Comparison of ENCODE assay signal across 10 cellular contexts in the genomic region with DNA sequence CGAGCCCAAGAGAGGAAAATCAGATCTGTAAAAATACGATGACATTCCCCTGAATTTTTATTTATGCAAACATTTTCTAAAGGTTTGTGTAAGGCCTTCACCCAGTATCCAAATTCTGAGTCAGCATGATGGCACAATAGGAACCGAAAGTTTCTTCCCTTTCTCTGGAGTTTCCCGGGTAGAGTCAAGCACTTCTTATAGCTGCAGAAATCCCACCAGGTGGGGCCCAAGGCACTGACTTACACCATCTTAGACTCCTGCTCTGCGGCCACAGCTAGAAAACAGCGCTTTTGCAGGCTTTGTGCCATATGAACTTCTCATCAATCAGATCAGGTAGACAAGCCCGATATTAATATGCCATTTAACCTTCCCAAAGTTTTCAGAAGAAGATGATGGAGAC. TPM values are rescaled to one million over a fixed set of nuclear protein-coding genes. Genes with fewer than 3 reads are reported as not detected.
DNase-seq lines count a peak whose midpoint lies in the region; ATAC-seq lines count a peak whose summit lies in the region.
"Had no signal": no experiment of that assay in that cellular context is flagged by ENCODE, and none has a peak within 500 bp of the region (broad histone marks: within the 10 kb centered on the region; RNA-seq: fewer than 3 reads in every experiment).

No MANE protein-coding gene starts in this region.

- no peaks in the 10 kb centered on the region for H3K9me3 ChIP-seq in SJSA1 (replicated peaks)
- H3K9me3 ChIP-seq: thyroid gland had no signal

- peak overlapping the region; percentile 3; the same call in 1 of the 2 replicates for H3K4me3 ChIP-seq in SJSA1
- H3K4me3 ChIP-seq: thyroid gland had no signal

- no peaks in the 10 kb centered on the region for H3K27me3 ChIP-seq in SJSA1 (replicated peaks)
- H3K27me3 ChIP-seq: thyroid gland had no signal

- H3K27ac ChIP-seq in SJSA1 = peak overlapping the region; percentile 68
- H3K27ac ChIP-seq: thyroid gland had no signal

- ATAC-seq in HG02840 (IDR thresholded peaks at IDR 0.05; ENCODE audit: low FRiP score, unreplicated experiment) = no peak

- peaks cover 29% of the 10 kb centered on the region for H3K36me3 ChIP-seq in SJSA1
- H3K36me3 ChIP-seq: thyroid gland had no signal

- DNase-seq in activated CD4-positive, CD25-positive, alpha-beta regulatory T cell (lab: John Stamatoyannopoulos, UW) = peak in 3 of 4 experiments; percentile 2 to 4 (median 3)
- no peak for DNase-seq in activated CD4-positive, CD25-positive, alpha-beta regulatory T cell treated with anti-CD3 and anti-CD28 coated beads, Interleukin-2, amount 50 U/mL, for 72 hours
- DNase-seq in SJSA1 (ENCODE audit: low read depth in 1 of 2, low spot score in 2 of 2) (peak; percentile 73 to 80), cerebellar cortex (ENCODE audit: low spot score) (peak; percentile 12), DMS79 (lab: John Stamatoyannopoulos, UW) (no peak), HUDEP-2 (lab: John Stamatoyannopoulos, UW; ENCODE audit: unreplicated experiment in 76 of 76) (no peak)
- DNase-seq in stimulated activated CD4-positive, alpha-beta T cell treated with anti-CD3 and anti-CD28 coated beads, Interleukin-15, amount 100 ng/mL, for 24 hours = peak; percentile 51
- DNase-seq: NCI-H2171, thyroid gland had no signal

- H3K4me1 ChIP-seq in SJSA1 (replicated peaks) = peaks cover 21% of the 10 kb centered on the region
- H3K4me1 ChIP-seq: thyroid gland had no signal

RNA-seq across cellular contexts. Expression of gene LEF1, which starts 13.4 kb away (rescaled TPM):
- 46.3 and 55.5 TPM in 2 replicates for total RNA-seq in SJSA1 (2014; rRNA removed; shearing (Covaris generic))

Comparison
In these comparisons a context has a peak if more than half of its experiments do, and no peak if none do; other contexts are left out.
1. DNase-seq: peak in activated CD4-positive, CD25-positive, alpha-beta regulatory T cell (3 of 4), SJSA1 (2 of 2), cerebellar cortex (single experiment) and stimulated activated CD4-positive, alpha-beta T cell treated with anti-CD3 and anti-CD28 coated beads, Interleukin-15, amount 100 ng/mL, for 24 hours (single experiment); none in activated CD4-positive, CD25-positive, alpha-beta regulatory T cell treated with anti-CD3 and anti-CD28 coated beads, Interleukin-2, amount 50 U/mL, for 72 hours (single experiment), DMS79 (single experiment) and HUDEP-2 (0 of 76).